Comparison of ENCODE assay signal across 8 cellular contexts in genomic region chr1:244963231-244963826, GRCh38.
A peak's percentile ranks its signal among the peaks of the same experiment; 100 is the strongest.
DNase-seq lines count a peak whose midpoint lies in the region; ATAC-seq and TF ChIP-seq lines count a peak whose summit lies in the region.
"Had no signal": no experiment of that assay in that cellular context is flagged by ENCODE, and none has a peak within 500 bp of the region (broad histone marks: within the 10 kb centered on the region; RNA-seq: fewer than 3 reads in every experiment).

No MANE protein-coding gene starts in this region.

- ATAC-seq in stimulated activated naive CD8-positive, alpha-beta T cell treated with anti-CD3 and anti-CD28 coated beads, Interleukin-15, amount 100 ng/mL, for 72 hours = no peak
- no peak for ATAC-seq in GM21723 (IDR thresholded peaks at IDR 0.05; ENCODE audit: unreplicated experiment)
- ATAC-seq in HG02588 (IDR thresholded peaks at IDR 0.05; ENCODE audit: unreplicated experiment) = no peak

- peaks cover 18% of the 10 kb centered on the region for H3K4me1 Mint-ChIP-seq in stimulated activated naive CD8-positive, alpha-beta T cell treated with anti-CD3 and anti-CD28 coated beads, Interleukin-15, amount 100 ng/mL, for 72 hours

- TF ChIP-seq CTCF in WI38 (IDR thresholded peaks at IDR 0.05; ENCODE audit: low read depth, low read length) (no peak), fibroblast of villous mesenchyme (IDR thresholded peaks at IDR 0.05; ENCODE audit: insufficient read depth, low read depth, low read length) (no peak)

- H3K4me3 Mint-ChIP-seq in stimulated activated naive CD8-positive, alpha-beta T cell treated with anti-CD3 and anti-CD28 coated beads, Interleukin-15, amount 100 ng/mL, for 72 hours = peak overlapping the region; percentile 28 to 35

- DNase-seq in LHCN-M2 (ENCODE audit: low read depth) (peak; percentile 10), fibroblast of villous mesenchyme (ENCODE audit: low read depth) (peak; percentile 18), H4 (ENCODE audit: low spot score) (no peak)
- no peak for DNase-seq in stimulated activated naive CD8-positive, alpha-beta T cell treated with anti-CD3 and anti-CD28 coated beads, Interleukin-15, amount 100 ng/mL, for 72 hours
- DNase-seq: mesendoderm had no signal

- H3K4me3 ChIP-seq in WI38 (ENCODE audit: low read depth, low read length) (peak overlapping the region; percentile 32), fibroblast of villous mesenchyme (ENCODE audit: low read depth, low read length) (no peak overlapping the region)

- H3K27ac Mint-ChIP-seq in stimulated activated naive CD8-positive, alpha-beta T cell treated with anti-CD3 and anti-CD28 coated beads, Interleukin-15, amount 100 ng/mL, for 72 hours = peak overlapping the region in 1 of 2 donors; percentile 19

- no peaks in the 10 kb centered on the region for H3K9me3 Mint-ChIP-seq in stimulated activated naive CD8-positive, alpha-beta T cell treated with anti-CD3 and anti-CD28 coated beads, Interleukin-15, amount 100 ng/mL, for 72 hours

- H3K27me3 Mint-ChIP-seq in stimulated activated naive CD8-positive, alpha-beta T cell treated with anti-CD3 and anti-CD28 coated beads, Interleukin-15, amount 100 ng/mL, for 72 hours = no peaks in the 10 kb centered on the region

Comparison
In these comparisons a context has a peak if more than half of its experiments do, and no peak if none do; other contexts are left out.
1. DNase-seq: peak in LHCN-M2 (single experiment) and fibroblast of villous mesenchyme (single experiment); none in stimulated activated naive CD8-positive, alpha-beta T cell treated with anti-CD3 and anti-CD28 coated beads, Interleukin-15, amount 100 ng/mL, for 72 hours (0 of 2) and H4 (single experiment).